ENCODE assay signal across 23 cellular contexts in the genomic region with DNA sequence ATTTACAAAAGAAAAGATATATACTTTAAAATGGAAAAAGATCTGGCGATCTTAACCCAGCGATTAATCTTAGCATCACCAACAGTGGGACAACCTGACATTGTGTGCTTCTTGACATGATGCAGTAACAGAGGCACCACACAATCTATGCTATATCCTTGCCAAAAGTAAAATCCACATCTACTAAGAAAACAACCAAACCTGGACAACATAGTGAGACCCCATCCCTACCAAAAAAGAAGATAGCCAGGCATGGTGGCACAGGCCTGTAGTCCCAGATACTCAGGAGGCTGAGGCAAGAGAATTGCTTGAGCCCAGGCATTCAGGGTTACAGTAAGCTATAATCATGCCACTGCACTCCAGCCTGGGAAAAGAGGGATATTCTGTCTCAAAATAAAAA. TPM values are rescaled to one million over a fixed set of nuclear protein-coding genes. Genes with fewer than 3 reads are reported as not detected.
DNase-seq lines count a peak whose midpoint lies in the region; ATAC-seq, FAIRE-seq and TF ChIP-seq lines count a peak whose summit lies in the region.
"Had no signal": no experiment of that assay in that cellular context is flagged by ENCODE, and none has a peak within 500 bp of the region (broad histone marks: within the 10 kb centered on the region; RNA-seq: fewer than 3 reads in every experiment).

No MANE protein-coding gene starts in this region.

- DNase-seq in activated T-cell treated with anti-CD3 and anti-CD28 coated beads, Interleukin-2, amount 50 U/mL, for 24 hours = no peak
- no peak for DNase-seq in activated T-cell treated with anti-CD3 and anti-CD28 coated beads, Interleukin-2, amount 50 U/mL, for 1 hour
- no peak for DNase-seq in GM12891 (ENCODE audit: insufficient read length, low spot score)
- DNase-seq in K562 (ENCODE audit: extremely low read depth in 1 of 4, low spot score in 3 of 4) = no peak
- no peak for DNase-seq in uterus
- DNase-seq in D341Med (ENCODE audit: low spot score) = no peak
- DNase-seq in DMS 273 treated with DMSO at 0.1 percent for 48 hours (lab: John Stamatoyannopoulos, UW) = no peak
- DNase-seq: Caco-2; CD4-positive, CD25-positive, alpha-beta regulatory T cell; CD8-positive, alpha-beta T cell; DMS53; DMS79 treated with DMSO at 0.1 percent for 48 hours; GF-D8; GOT3 had no signal

- no peaks in the 10 kb centered on the region for H3K79me2 ChIP-seq in K562 (ENCODE audit: control insufficient read depth, insufficient read depth, low read length)

- no peak overlapping the region for H3K4me3 Mint-ChIP-seq in activated T-cell treated with anti-CD3 and anti-CD28 coated beads, Interleukin-2, amount 50 U/mL, for 24 hours
- H3K4me3 Mint-ChIP-seq: B cell; CD4-positive, CD25-positive, alpha-beta regulatory T cell; CD8-positive, alpha-beta T cell had no signal

- H3K4me3 ChIP-seq in K562 = no peak overlapping the region
- no peak overlapping the region for H3K4me3 ChIP-seq in uterus
- H3K4me3 ChIP-seq: BLaER1, HAP-1 had no signal

- POLR2A ChIA-PET in K562 (lab: Yijun Ruan, JAX) = no interaction called here

- TF ChIP-seq CTCF in K562 (IDR thresholded peaks at IDR 0.05 in 2 of 3, conservative IDR thresholded peaks at IDR 0.05 in 1 of 3; ENCODE audit: insufficient read depth in 2 of 3, low read depth in 1 of 3, low read length in 3 of 3) (no peak), uterus (IDR thresholded peaks at IDR 0.05) (no peak)

- no peaks in the 10 kb centered on the region for H3K9me1 ChIP-seq in K562 (ENCODE audit: control insufficient read depth, insufficient read depth, low read length)

- peaks cover 7% of the 10 kb centered on the region; the same call in 1 of the 2 replicates for H4K20me1 ChIP-seq in K562 (replicated peaks; ENCODE audit: control insufficient read depth, insufficient read depth, low read length)

- no TSS peak for BruUV-seq in K562 (replicated peaks; lab: Mats Ljungman, UMichigan)

- TF ChIP-seq POLR2A in GM12891 (IDR thresholded peaks at IDR 0.05; ENCODE audit: low read depth, low read length) (no peak), K562 (conservative IDR thresholded peaks at IDR 0.05) (no peak), uterus (IDR thresholded peaks at IDR 0.05) (no peak)

- no peak overlapping the region for H3K4me2 ChIP-seq in K562 (ENCODE audit: insufficient read depth, low read length)
- H3K4me2 ChIP-seq: BLaER1 had no signal

- no peak overlapping the region for H3K9ac ChIP-seq in K562 (ENCODE audit: insufficient read depth in 1 of 2, low read depth in 2 of 2, low read length in 2 of 2)
- H3K9ac ChIP-seq: BLaER1 had no signal

- H3K9me3 Mint-ChIP-seq in activated T-cell treated with anti-CD3 and anti-CD28 coated beads, Interleukin-2, amount 50 U/mL, for 24 hours = no peaks in the 10 kb centered on the region
- H3K9me3 Mint-ChIP-seq: CD4-positive, CD25-positive, alpha-beta regulatory T cell; CD8-positive, alpha-beta T cell had no signal

- no peaks in the 10 kb centered on the region for H3K4me1 Mint-ChIP-seq in activated T-cell treated with anti-CD3 and anti-CD28 coated beads, Interleukin-2, amount 50 U/mL, for 24 hours (ENCODE audit: low read depth)

- no peaks in the 10 kb centered on the region for H3K27me3 Mint-ChIP-seq in activated T-cell treated with anti-CD3 and anti-CD28 coated beads, Interleukin-2, amount 50 U/mL, for 24 hours
- H3K27me3 Mint-ChIP-seq: B cell; CD4-positive, CD25-positive, alpha-beta regulatory T cell had no signal

- H3K4me1 ChIP-seq in K562 (replicated peaks in 1 of 2; ENCODE audit: control insufficient read depth in 2 of 2, insufficient read depth in 2 of 2, low read length in 2 of 2) = no peaks in the 10 kb centered on the region; a peak in 1 of 5 replicates
- peaks cover 0 to 13% of the 10 kb centered on the region in 2 donors for H3K4me1 ChIP-seq in uterus
- H3K4me1 ChIP-seq: BLaER1, Caco-2 had no signal

- peak overlapping the region; percentile 24 for H3K27ac Mint-ChIP-seq in activated T-cell treated with anti-CD3 and anti-CD28 coated beads, Interleukin-2, amount 50 U/mL, for 24 hours
- H3K27ac Mint-ChIP-seq: B cell had no signal

- H3K27me3 ChIP-seq in K562 (ENCODE audit: control insufficient read depth in 2 of 2, insufficient read depth in 2 of 2, low read length in 2 of 2) (no peaks in the 10 kb centered on the region), uterus (no peaks in the 10 kb centered on the region)
- H3K27me3 ChIP-seq: BLaER1 had no signal

- intact Hi-C loops in K562 (cut with micrococcal nuclease) (no loop called here), uterus (cut with DNase I; ENCODE audit: low total_unique reads) (no loop called here)

- in situ Hi-C loops in K562 (cut with MboI) = no loop called here

- no peak for TF ChIP-seq RAD21 in K562 (CRISPR knock-in tag; conservative IDR thresholded peaks at IDR 0.05 in 1 of 2, IDR thresholded peaks at IDR 0.05 in 1 of 2)

- no peak for TF ChIP-seq EP300 in K562 (IDR thresholded peaks at IDR 0.05; ENCODE audit: low read length)

- H3K36me3 ChIP-seq in K562 (ENCODE audit: control insufficient read depth, insufficient read depth, low read length) = peaks cover 42% of the 10 kb centered on the region
- no peaks in the 10 kb centered on the region for H3K36me3 ChIP-seq in uterus

- FAIRE-seq in GM12891 (lab: Jason Lieb, UNC) (peak; percentile 28), K562 (lab: Jason Lieb, UNC) (no peak)
- FAIRE-seq: A204.1, D721Med, GM12892, H54 had no signal

- no peak overlapping the region for H2AFZ ChIP-seq in K562 (ENCODE audit: low read depth, low read length)

- CTCF ChIA-PET in K562 (lab: Yijun Ruan, JAX; ENCODE audit: low intra/inter-chr PET ratio) = no interaction called here

- no peaks in the 10 kb centered on the region for H3K9me3 ChIP-seq in K562 (replicated peaks; ENCODE audit: control insufficient read depth, insufficient read depth, low read depth, low read length)
- no peaks in the 10 kb centered on the region for H3K9me3 ChIP-seq in uterus
- H3K9me3 ChIP-seq: BLaER1, Caco-2, HAP-1 had no signal

- 95% methylated on average over 2 of the region's 2 CpGs for WGBS in K562 (ENCODE audit: insufficient coverage, low coverage, missing lambda C conversion rate)

- no peak for ATAC-seq in K562
- ATAC-seq: CD8-positive, alpha-beta T cell had no signal

- H3K27ac ChIP-seq in K562 (ENCODE audit: extremely low read depth, low read depth, low read length) (no peak overlapping the region), uterus (peak overlapping the region; percentile 5 to 28)
- H3K27ac ChIP-seq: 22Rv1, BLaER1, C4-2B had no signal

- H3K36me3 Mint-ChIP-seq in activated T-cell treated with anti-CD3 and anti-CD28 coated beads, Interleukin-2, amount 50 U/mL, for 24 hours (ENCODE audit: low read depth) = peaks cover 69% of the 10 kb centered on the region

TF ChIP-seq in GM12891, 5 proteins besides CTCF, POLR2A, EP300 and RAD21:
- no peak for TF ChIP-seq SPI1 (IDR thresholded peaks at IDR 0.05; ENCODE audit: low read depth, low read length)
- no peak for TF ChIP-seq TAF1 (IDR thresholded peaks at IDR 0.05; ENCODE audit: low read depth, low read length)
- TF ChIP-seq POU2F2 (IDR thresholded peaks at IDR 0.05; ENCODE audit: low read depth, low read length) = no peak
- TF ChIP-seq PAX5 (IDR thresholded peaks at IDR 0.05; ENCODE audit: insufficient read depth, low read length, severe bottlenecking) = no peak
- no peak for TF ChIP-seq POLR2AphosphoS5 (IDR thresholded peaks at IDR 0.05; ENCODE audit: low read depth, low read length)
TF ChIP-seq in GM12891: peak in this region for 0.

TF ChIP-seq in K562, 482 proteins besides CTCF, POLR2A, EP300 and RAD21:
- TF ChIP-seq RFX7 (CRISPR knock-in tag; IDR thresholded peaks at IDR 0.05) = no peak
- peak; percentile 51 for TF ChIP-seq ZNF121 (CRISPR knock-in tag; conservative IDR thresholded peaks at IDR 0.05)

RNA-seq across cellular contexts. Expression of gene SINHCAF, which starts 50.5 kb away (rescaled TPM):
- polyA plus RNA-seq in GM12891 (2012; ENCODE audit: low read depth, missing spikeins) = 29.3 TPM
- 40.4 and 89.7 TPM in 2 replicates for total RNA-seq in K562 (2011; cell fraction: chromatin; rRNA removed; ENCODE audit: low replicate concordance)
- 29.2 and 31.7 TPM in 2 replicates for total RNA-seq in K562 (2011; cell fraction: nucleolus; rRNA removed)
- total RNA-seq in K562 (2011; cell fraction: nucleoplasm; rRNA removed) = 62.3 and 112 TPM in 2 replicates
- total RNA-seq in K562 (2014; rRNA removed) (57.6 and 73.2 TPM in 2 replicates), K562 (2014; rRNA removed; fragmentation: Illumina TruSeq; extraction: Trizol) (118 and 135 TPM in 2 replicates), K562 (2015; rRNA removed; fragmentation: Illumina TruSeq; extraction: Trizol) (75.4 and 94.6 TPM in 2 replicates), K562 (2021) (99.3 and 110 TPM in 2 replicates), uterus (100 to 1,000 TPM in 2 of 4 donors, 10 to 100 TPM in 2; 26.1 to 237 (median 109) TPM)
- polyA plus RNA-seq in K562 (2011; rRNA removed) (83.8 and 100 TPM in 2 replicates), K562 (2014; fragmentation: Illumina TruSeq; extraction: Trizol) (157 and 185 TPM in 2 replicates), K562 (2014; fragmentation: Nextera tagmentation; extraction: Ambion mirVana) (100 to 1,000 TPM; 141 to 165 TPM), K562 (2014; rRNA removed) (76.8 and 105 TPM in 2 replicates)
- polyA plus RNA-seq in K562 (2011; cell fraction: cytosol; rRNA removed) = 17.5 and 41.7 TPM in 2 replicates
- 24.2 and 26.2 TPM in 2 replicates for polyA plus RNA-seq in K562 (2011; cell fraction: nucleus; rRNA removed)
- polyA plus RNA-seq in K562 (2012) = 45.8 and 57.9 TPM in 2 replicates
- 70.8 and 77.5 TPM in 2 replicates for polyA minus RNA-seq in K562 (2011; rRNA and poly(A)+ RNA removed)
- 42.1 and 62.9 TPM in 2 replicates for polyA minus RNA-seq in K562 (2011; cell fraction: cytosol; rRNA and poly(A)+ RNA removed)
- 29.1 and 38.5 TPM in 2 replicates for polyA minus RNA-seq in K562 (2011; cell fraction: nucleus; rRNA and poly(A)+ RNA removed)
